Comparison of ENCODE assay signal across 21 cellular contexts in genomic region chr13:66195238-66195637, GRCh38.
"Had no signal": no experiment of that assay in that cellular context is flagged by ENCODE, and none has a peak within 500 bp of the region (broad histone marks: within the 10 kb centered on the region; RNA-seq: fewer than 3 reads in every experiment).

No MANE protein-coding gene starts in this region.

- FAIRE-seq: keratinocyte, pancreas, small intestine had no signal

- H3K27ac ChIP-seq: esophagus squamous epithelium, gastroesophageal sphincter, left ventricle myocardium inferior, pancreas, stomach, thoracic aorta, transverse colon had no signal

- H3K9me3 ChIP-seq: esophagus squamous epithelium, gastroesophageal sphincter, left ventricle myocardium inferior, pancreas, stomach, thoracic aorta, transverse colon had no signal

- H3K4me1 ChIP-seq: esophagus squamous epithelium, gastroesophageal sphincter, left ventricle myocardium inferior, pancreas, stomach, transverse colon had no signal

- H3K4me3 ChIP-seq: esophagus squamous epithelium, gastroesophageal sphincter, left ventricle myocardium inferior, lung, pancreas, stomach, thoracic aorta, transverse colon had no signal

- DNase-seq: esophagus squamous epithelium; foreskin fibroblast; glutamatergic neuron; immature natural killer cell; left cardiac atrium; left ventricle myocardium inferior; mesenchymal stem cell; naive B cell; occipital lobe; pancreas; right cardiac atrium; small intestine; stimulated activated CD4-positive, alpha-beta T cell treated with anti-CD3 and anti-CD28 coated beads, Interleukin-12 subunit alpha, Interleukin-12 subunit beta, amount 100 ng/mL, for 4 hours; stimulated activated naive CD4-positive, alpha-beta T cell; stomach; substantia nigra; transverse colon had no signal

- H3K36me3 ChIP-seq: esophagus squamous epithelium, gastroesophageal sphincter, left ventricle myocardium inferior, pancreas, stomach, thoracic aorta, transverse colon had no signal
